In genomic region chrX:83511208-83511607, GRCh38 we compare ENCODE assay signal across 20 cellular contexts. TPM values are rescaled to one million over a fixed set of nuclear protein-coding genes. Genes with fewer than 3 reads are reported as not detected.
DNase-seq lines count a peak whose midpoint lies in the region; ATAC-seq, FAIRE-seq and TF ChIP-seq lines count a peak whose summit lies in the region.
"Had no signal": no experiment of that assay in that cellular context is flagged by ENCODE, and none has a peak within 500 bp of the region (broad histone marks: within the 10 kb centered on the region; RNA-seq: fewer than 3 reads in every experiment).

No MANE protein-coding gene starts in this region.

- H3K4me3 Mint-ChIP-seq in activated T-cell treated with anti-CD3 and anti-CD28 coated beads, Interleukin-2, amount 50 U/mL, for 4 hours, result no peak overlapping the region
- H3K4me3 Mint-ChIP-seq: activated CD8-positive, alpha-beta memory T cell treated with anti-CD3 and anti-CD28 coated beads, Interleukin-2, amount 10 ng/mL, durations not matched to agents 7 days and 5 days; stimulated activated naive B cell treated with anti-CD40 and anti-IgM and Interleukin-4, amounts not matched to agents 10 μg/mL and 1 μg/mL and 100 μg/mL, for 72 hours had no signal

- H3K9ac ChIP-seq in HUES48 (ENCODE audit: low read depth, low read length) (no peak overlapping the region), rectal smooth muscle tissue (ENCODE audit: low read length) (no peak overlapping the region)

- peak; percentile 26 for TF ChIP-seq CTCF in astrocyte of the cerebellum (IDR thresholded peaks at IDR 0.05; ENCODE audit: low read depth, low read length, missing control alignments)

- peaks cover 62% of the 10 kb centered on the region for H3K4me1 ChIP-seq in HUES48 (ENCODE audit: control insufficient read depth, insufficient read depth, low read length)
- H3K4me1 ChIP-seq in rectal smooth muscle tissue (ENCODE audit: control insufficient read depth, insufficient read depth, low read length), result no peaks in the 10 kb centered on the region

- H3K9me3 Mint-ChIP-seq in activated T-cell treated with anti-CD3 and anti-CD28 coated beads, Interleukin-2, amount 50 U/mL, for 4 hours, result no peaks in the 10 kb centered on the region

- DNase-seq in astrocyte of the cerebellum (ENCODE audit: low read depth) (no peak), left colon (no peak), H54 (ENCODE audit: insufficient read length, low spot score) (no peak), NCI-H2171 (lab: John Stamatoyannopoulos, UW) (no peak)
- DNase-seq in activated T-cell treated with anti-CD3 and anti-CD28 coated beads, Interleukin-2, amount 50 U/mL, for 4 hours, result no peak
- DNase-seq: activated CD4-positive, alpha-beta T cell treated with anti-CD3 and anti-CD28 coated beads for 1 hour; activated CD8-positive, alpha-beta memory T cell treated with anti-CD3 and anti-CD28 coated beads, Interleukin-2, amount 10 ng/mL, durations not matched to agents 7 days and 5 days; AML-193; erythroblast; NCI-H146; NCI-H226; SHP77; stimulated activated CD4-positive, alpha-beta T cell treated with anti-CD3 and anti-CD28 coated beads, Interleukin-12 subunit alpha, Interleukin-12 subunit beta, amount 100 ng/mL, for 4 hours; stimulated activated naive B cell treated with anti-CD40 and anti-IgM and Interleukin-4, amounts not matched to agents 10 μg/mL and 1 μg/mL and 100 μg/mL, for 72 hours; T-helper 2 cell had no signal

- H3K9me3 ChIP-seq in HUES48 (ENCODE audit: control insufficient read depth, insufficient read depth, low read length), result no peaks in the 10 kb centered on the region
- H3K9me3 ChIP-seq: tibial nerve had no signal

- no peak for FAIRE-seq in H54 (lab: Jason Lieb, UNC)

- H3K4me1 Mint-ChIP-seq in activated T-cell treated with anti-CD3 and anti-CD28 coated beads, Interleukin-2, amount 50 U/mL, for 4 hours (ENCODE audit: low read depth), result peaks cover 2% of the 10 kb centered on the region

- TF ChIP-seq POLR2A in H54 (IDR thresholded peaks at IDR 0.05; ENCODE audit: low read depth, low read length), result no peak

- ATAC-seq in left colon (peak; percentile 50), HG03521 (IDR thresholded peaks at IDR 0.05; ENCODE audit: unreplicated experiment) (no peak)
- ATAC-seq in activated T-cell treated with anti-CD3 and anti-CD28 coated beads, Interleukin-2, amount 50 U/mL, for 4 hours, result no peak
- ATAC-seq: activated CD8-positive, alpha-beta memory T cell treated with anti-CD3 and anti-CD28 coated beads, Interleukin-2, amount 10 ng/mL, durations not matched to agents 7 days and 5 days; stimulated activated naive B cell treated with anti-CD40 and anti-IgM and Interleukin-4, amounts not matched to agents 10 μg/mL and 1 μg/mL and 100 μg/mL, for 72 hours had no signal

- H3K4me3 ChIP-seq in HUES48 (ENCODE audit: low read depth, low read length) (peak overlapping the region; percentile 68), astrocyte of the cerebellum (ENCODE audit: low read depth, low read length) (peak overlapping the region; percentile 50), rectal smooth muscle tissue (ENCODE audit: low read length) (peak overlapping the region; percentile 27)

- H3K27ac ChIP-seq in HUES48 (ENCODE audit: low read depth, low read length), result no peak overlapping the region
- no peak overlapping the region for H3K27ac ChIP-seq in rectal smooth muscle tissue (ENCODE audit: low read depth, low read length)
- H3K27ac ChIP-seq: coronary artery, tibial nerve had no signal

- H3K36me3 Mint-ChIP-seq in activated T-cell treated with anti-CD3 and anti-CD28 coated beads, Interleukin-2, amount 50 U/mL, for 4 hours (ENCODE audit: insufficient read depth), result no peaks in the 10 kb centered on the region

- intact Hi-C loops in left colon (cut with DNase I, micrococcal nuclease), result no loop called here

- peaks cover 44% of the 10 kb centered on the region for H3K27me3 Mint-ChIP-seq in activated T-cell treated with anti-CD3 and anti-CD28 coated beads, Interleukin-2, amount 50 U/mL, for 4 hours (ENCODE audit: low read depth)

- H3K27me3 ChIP-seq in HUES48 (ENCODE audit: control insufficient read depth, insufficient read depth, low read length) (peaks cover 41% of the 10 kb centered on the region), rectal smooth muscle tissue (ENCODE audit: control insufficient read depth, insufficient read depth, low read length) (peaks cover 13% of the 10 kb centered on the region)

- no peaks in the 10 kb centered on the region for H3K36me3 ChIP-seq in HUES48 (ENCODE audit: control insufficient read depth, insufficient read depth, low read length)
- no peaks in the 10 kb centered on the region for H3K36me3 ChIP-seq in rectal smooth muscle tissue (ENCODE audit: control insufficient read depth, insufficient read depth, low read length)
- H3K36me3 ChIP-seq: tibial nerve had no signal

- in situ Hi-C loops in astrocyte of the cerebellum (cut with HindIII; ENCODE audit: low sequenced_read_pairs), result no loop called here

RNA-seq across cellular contexts. Expression of gene POU3F4, which starts 3.1 kb away (rescaled TPM):
- under 1 TPM in 1 of 2 donors, not detected in 1; 0.14 TPM for total RNA-seq in left colon
- total RNA-seq in activated T-cell treated with anti-CD3 and anti-CD28 coated beads, Interleukin-2, amount 50 U/mL, for 4 hours, result not detected
- total RNA-seq: activated CD8-positive, alpha-beta memory T cell treated with anti-CD3 and anti-CD28 coated beads, Interleukin-2, amount 10 ng/mL, durations not matched to agents 7 days and 5 days; tibial nerve had no signal
